In genomic region chr14:91649930-91650329, GRCh38 we compare ENCODE assay signal across 8 cellular contexts.
DNase-seq lines count a peak whose midpoint lies in the region; ATAC-seq and TF ChIP-seq lines count a peak whose summit lies in the region.

No MANE protein-coding gene starts in this region.

- H3K9ac ChIP-seq in liver (ENCODE audit: low read depth in 1 of 2, low read length in 2 of 2): no peak overlapping the region

- peak; percentile 84 to 91 for TF ChIP-seq RAD21 in liver (IDR thresholded peaks at IDR 0.05)

- H3K36me3 ChIP-seq in left ventricle myocardium inferior (no peaks in the 10 kb centered on the region), brain microvascular endothelial cell (replicated peaks) (no peaks in the 10 kb centered on the region), liver (ENCODE audit: control insufficient read depth in 4 of 4, insufficient read depth in 3 of 4, low read depth in 1 of 4, low read length in 3 of 4) (no peaks in the 10 kb centered on the region)

- no peaks in the 10 kb centered on the region for H3K4me1 ChIP-seq in left ventricle myocardium inferior
- no peaks in the 10 kb centered on the region for H3K4me1 ChIP-seq in liver (ENCODE audit: control insufficient read depth in 4 of 4, insufficient read depth in 4 of 4, low read length in 3 of 4)

- no peak overlapping the region for H3K4me3 ChIP-seq in left ventricle myocardium inferior
- H3K4me3 ChIP-seq in brain microvascular endothelial cell (ENCODE audit: low read depth, low read length): no peak overlapping the region
- no peak overlapping the region for H3K4me3 ChIP-seq in liver (ENCODE audit: low read depth in 1 of 3, low read length in 3 of 3)

- no peaks in the 10 kb centered on the region for H3K9me3 ChIP-seq in left ventricle myocardium inferior (replicated peaks)
- no peaks in the 10 kb centered on the region for H3K9me3 ChIP-seq in liver (ENCODE audit: control insufficient read depth in 4 of 4, low read length in 3 of 4)

- intact Hi-C loops in left ventricle myocardium inferior (cut with micrococcal nuclease) (loop anchor here (5.0 kb wide), 1 partner anchor 262 kb away; no protein-coding TSS in a partner anchor), Right ventricle myocardium inferior (cut with DNase I) (loop anchor here (5.0 to 10.0 kb wide), 2 partner anchors 262 to 345 kb away; no protein-coding TSS in a partner anchor)

- TF ChIP-seq CTCF in left ventricle myocardium inferior (IDR thresholded peaks at IDR 0.05; ENCODE audit: borderline replicate concordance) (peak; percentile 69), brain microvascular endothelial cell (IDR thresholded peaks at IDR 0.05; ENCODE audit: low read depth, low read length, missing control alignments) (peak; percentile 38), liver (IDR thresholded peaks at IDR 0.05; ENCODE audit: low read depth, low read length, missing input control) (peak; percentile 55)

- WGBS in liver: 9% methylated on average over 2 of the region's 2 CpGs

- in situ Hi-C loops in brain microvascular endothelial cell (cut with HindIII; ENCODE audit: low pct_ligation_motif_present, low sequenced_read_pairs): no loop called here

- H3K27ac ChIP-seq in left ventricle myocardium inferior (replicated peaks): no peak overlapping the region
- no peak overlapping the region for H3K27ac ChIP-seq in brain microvascular endothelial cell
- H3K27ac ChIP-seq in liver (ENCODE audit: low read depth in 1 of 2, low read length in 2 of 2): no peak overlapping the region

- H3K27me3 ChIP-seq in left ventricle myocardium inferior (ENCODE audit: low read depth) (peaks cover 25% of the 10 kb centered on the region), brain microvascular endothelial cell (replicated peaks) (no peaks in the 10 kb centered on the region), liver (ENCODE audit: control insufficient read depth in 4 of 4, insufficient read depth in 4 of 4, low read length in 3 of 4) (no peaks in the 10 kb centered on the region)

- ATAC-seq in Right ventricle myocardium inferior (no peak), GM19463 (IDR thresholded peaks at IDR 0.05; ENCODE audit: unreplicated experiment) (no peak)

- DNase-seq in left ventricle myocardium inferior (no peak), Right ventricle myocardium inferior (ENCODE audit: missing footprints) (no peak), LoVo (ENCODE audit: low spot score) (peak; percentile 48), brain microvascular endothelial cell (peak; percentile 43), cerebellum (ENCODE audit: low spot score) (no peak), ureter (ENCODE audit: low spot score) (no peak)

TF ChIP-seq in liver, 16 proteins besides CTCF, POLR2A, EP300 and RAD21:
- TF ChIP-seq YY1 (IDR thresholded peaks at IDR 0.05): no peak
- no peak for TF ChIP-seq HNF4A (conservative IDR thresholded peaks at IDR 0.05)
- no peak for TF ChIP-seq SP1 (IDR thresholded peaks at IDR 0.05)
- TF ChIP-seq, protein P1, sequence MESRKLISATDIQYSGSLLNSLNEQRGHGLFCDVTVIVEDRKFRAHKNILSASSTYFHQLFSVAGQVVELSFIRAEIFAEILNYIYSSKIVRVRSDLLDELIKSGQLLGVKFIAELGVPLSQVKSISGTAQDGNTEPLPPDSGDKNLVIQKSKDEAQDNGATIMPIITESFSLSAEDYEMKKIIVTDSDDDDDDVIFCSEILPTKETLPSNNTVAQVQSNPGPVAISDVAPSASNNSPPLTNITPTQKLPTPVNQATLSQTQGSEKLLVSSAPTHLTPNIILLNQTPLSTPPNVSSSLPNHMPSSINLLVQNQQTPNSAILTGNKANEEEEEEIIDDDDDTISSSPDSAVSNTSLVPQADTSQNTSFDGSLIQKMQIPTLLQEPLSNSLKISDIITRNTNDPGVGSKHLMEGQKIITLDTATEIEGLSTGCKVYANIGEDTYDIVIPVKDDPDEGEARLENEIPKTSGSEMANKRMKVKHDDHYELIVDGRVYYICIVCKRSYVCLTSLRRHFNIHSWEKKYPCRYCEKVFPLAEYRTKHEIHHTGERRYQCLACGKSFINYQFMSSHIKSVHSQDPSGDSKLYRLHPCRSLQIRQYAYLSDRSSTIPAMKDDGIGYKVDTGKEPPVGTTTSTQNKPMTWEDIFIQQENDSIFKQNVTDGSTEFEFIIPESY (IDR thresholded peaks at IDR 0.05): no peak
- no peak for TF ChIP-seq FOXA1 (IDR thresholded peaks at IDR 0.05)
- no peak for TF ChIP-seq MAX (IDR thresholded peaks at IDR 0.05)
- no peak for TF ChIP-seq TAF1 (conservative IDR thresholded peaks at IDR 0.05)
- TF ChIP-seq EGR1 (IDR thresholded peaks at IDR 0.05; ENCODE audit: low read depth in 2 of 2): no peak
- no peak for TF ChIP-seq FOXA2 (IDR thresholded peaks at IDR 0.05)
- TF ChIP-seq JUND (IDR thresholded peaks at IDR 0.05): no peak
- no peak for TF ChIP-seq NR2F2 (IDR thresholded peaks at IDR 0.05)

Comparison
In these comparisons a context has a peak if more than half of its experiments do, and no peak if none do; other contexts are left out.
1. DNase-seq: peak in LoVo (single experiment) and brain microvascular endothelial cell (single experiment); none in left ventricle myocardium inferior (single experiment), Right ventricle myocardium inferior (single experiment), cerebellum (single experiment) and ureter (single experiment).
2. Peak in every context shown above with its lines, with median percentiles within 50 percentile points of each other: CTCF ChIP-seq.